Comparison of ENCODE assay signal across 10 cellular contexts in the genomic region with DNA sequence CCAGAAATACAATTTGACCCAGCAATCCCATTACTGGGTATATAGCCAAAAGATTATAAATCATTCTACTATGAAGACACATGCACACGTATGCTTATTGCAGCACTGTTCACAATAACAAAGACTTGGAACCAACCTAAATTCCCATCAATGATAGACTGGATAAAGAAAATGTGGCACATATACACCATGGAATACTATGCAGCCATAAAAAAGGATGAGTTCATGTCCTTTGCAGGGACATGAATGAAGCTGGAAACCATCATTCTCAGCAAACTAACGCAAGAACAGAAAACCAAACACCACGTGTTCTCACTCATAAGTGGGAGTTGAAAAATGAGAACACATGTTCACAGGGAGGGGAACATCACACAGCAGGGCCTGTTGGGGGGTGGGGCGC. TPM values are rescaled to one million over a fixed set of nuclear protein-coding genes. Genes with fewer than 3 reads are reported as not detected.
"Had no signal": no experiment of that assay in that cellular context is flagged by ENCODE, and none has a peak within 500 bp of the region (broad histone marks: within the 10 kb centered on the region; RNA-seq: fewer than 3 reads in every experiment).

No MANE protein-coding gene starts in this region.

RNA-seq across cellular contexts. Expression of a gene that starts 47.9 kb away (rescaled TPM):
- total RNA-seq: OCI-LY7, PC-9, Peyer's patch, Right ventricle myocardium inferior, Right ventricle myocardium superior, RPMI7951, SJCRH30, SJSA1, T-cell had no signal
- polyA plus RNA-seq: SK-N-SH had no signal
